In the genomic region with DNA sequence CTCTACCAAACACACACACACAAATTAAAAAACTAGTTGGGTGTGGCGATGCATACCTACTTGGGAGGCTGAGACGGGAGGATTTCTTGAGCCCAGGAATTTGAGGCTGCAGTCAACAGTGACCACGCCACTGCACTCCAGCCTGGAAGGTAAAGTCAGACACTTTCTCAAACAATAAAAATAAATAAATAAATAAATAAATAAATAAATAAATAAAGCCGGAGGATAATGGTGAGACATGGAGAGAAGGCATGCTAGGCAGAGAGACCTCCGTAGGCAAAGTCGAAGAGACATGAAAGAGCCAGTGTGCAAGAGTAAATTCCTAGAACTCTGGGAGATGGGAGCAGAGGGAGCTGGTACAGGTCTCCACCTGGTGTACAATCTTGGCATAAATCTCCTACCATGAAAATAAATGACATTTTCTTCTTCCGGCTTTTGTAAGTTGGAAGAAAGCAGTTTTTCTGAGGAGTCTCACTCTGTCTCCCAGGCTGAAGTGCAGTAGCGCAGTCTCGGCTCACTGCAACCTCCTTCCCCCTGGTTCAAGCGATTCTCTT, we compare ENCODE assay signal across 1 cellular context.
A peak's percentile ranks its signal among the peaks of the same experiment; 100 is the strongest.
TF ChIP-seq lines count a peak whose summit lies in the region.

No MANE protein-coding gene starts in this region.

TF ChIP-seq in A549, 52 proteins besides CTCF, POLR2A, EP300 and RAD21:
- TF ChIP-seq ZC3H11A (IDR thresholded peaks at IDR 0.05) = peak; percentile 73
